Comparison of ENCODE assay signal across 8 cellular contexts in the genomic region with DNA sequence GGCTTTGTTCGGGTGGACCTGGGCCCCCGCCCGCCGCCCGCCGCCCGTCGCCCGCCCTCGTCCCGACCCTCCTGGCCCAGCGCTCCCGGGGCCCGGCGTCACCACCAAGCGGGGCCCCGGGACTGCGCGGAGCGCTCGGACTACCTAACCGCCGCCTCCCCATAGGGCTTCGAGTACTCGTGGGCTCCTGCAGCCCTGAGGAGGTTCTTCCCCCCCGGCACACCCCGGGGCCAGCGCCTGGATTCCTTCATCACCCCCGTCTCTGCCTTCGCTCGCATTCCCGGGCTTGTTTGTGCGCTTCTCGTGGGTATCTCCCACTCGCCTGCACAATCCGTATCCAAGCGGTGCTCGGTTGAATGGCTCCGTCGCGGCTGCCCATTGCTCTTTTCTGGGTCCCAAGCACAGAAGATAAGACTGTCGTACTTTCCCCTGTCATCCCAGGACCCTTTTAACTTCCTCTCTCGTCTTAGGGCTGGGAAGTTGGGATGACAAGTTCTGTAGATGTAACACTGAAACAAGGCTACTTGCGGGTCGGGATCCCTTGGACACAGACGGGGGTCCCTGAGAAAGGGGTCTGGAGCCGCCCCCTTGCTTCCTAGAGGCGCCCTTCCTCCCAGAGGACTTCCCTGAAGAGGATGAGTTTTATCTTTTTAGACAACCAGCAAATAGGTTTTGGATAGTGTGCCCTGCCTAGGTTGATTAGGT. TPM values are rescaled to one million over a fixed set of nuclear protein-coding genes. Genes with fewer than 3 reads are reported as not detected.
DNase-seq lines count a peak whose midpoint lies in the region; ATAC-seq and TF ChIP-seq lines count a peak whose summit lies in the region.

No MANE protein-coding gene starts in this region.

- BruUV-seq in OCI-LY7 (replicated peaks; lab: Mats Ljungman, UMichigan) (no TSS peak), MCF 10A (replicated peaks; lab: Mats Ljungman, UMichigan) (no TSS peak)

- H3K27me3 Mint-ChIP-seq in MCF 10A (ENCODE audit: insufficient read depth, unreplicated experiment) = no peaks in the 10 kb centered on the region

- peaks cover 4% of the 10 kb centered on the region for H3K36me3 ChIP-seq in BJ (ENCODE audit: control insufficient read depth, insufficient read depth, low read length)
- H3K36me3 ChIP-seq in OCI-LY7 (ENCODE audit: insufficient read depth, low read length) = peaks cover 21% of the 10 kb centered on the region
- H3K36me3 ChIP-seq in spleen = peaks cover 0 to 17% (median 3%) of the 10 kb centered on the region in 6 donors

- H3K79me2 ChIP-seq in OCI-LY7 (ENCODE audit: insufficient read depth, low read depth, low read length) = peaks cover 27% of the 10 kb centered on the region

- peak overlapping the region; percentile 85 for H3K4me3 Mint-ChIP-seq in MCF 10A (ENCODE audit: unreplicated experiment)

- peak; percentile 29 for ATAC-seq in GM18858 (IDR thresholded peaks at IDR 0.05; ENCODE audit: unreplicated experiment)
- peak; percentile 33 for ATAC-seq in HG03039 (IDR thresholded peaks at IDR 0.05; ENCODE audit: unreplicated experiment)

- 0 to 1% (median 1%) methylated on average over 9 to 48 of the region's 48 CpGs for WGBS in spleen, 5 donors

- no peaks in the 10 kb centered on the region for H3K9me3 Mint-ChIP-seq in MCF 10A (ENCODE audit: unreplicated experiment)

- no peak for TF ChIP-seq CTCF in BJ (IDR thresholded peaks at IDR 0.05; ENCODE audit: insufficient read depth, low read depth, low read length)
- no peak for TF ChIP-seq CTCF in OCI-LY7 (conservative IDR thresholded peaks at IDR 0.05; ENCODE audit: low read length)
- TF ChIP-seq CTCF in MCF 10A (IDR thresholded peaks at IDR 0.05; ENCODE audit: unreplicated experiment) = no peak
- peak in 2 of 11 experiments; percentile 13 to 17 for TF ChIP-seq CTCF in spleen (IDR thresholded peaks at IDR 0.05 in 8 of 11, conservative IDR thresholded peaks at IDR 0.05 in 3 of 11)

- no peaks in the 10 kb centered on the region for H3K9me2 ChIP-seq in OCI-LY7 (ENCODE audit: insufficient read depth, low read length)

- H3K4me1 ChIP-seq in OCI-LY7 (ENCODE audit: insufficient read depth, low read length, poor library complexity, severe bottlenecking) (peaks cover 20% of the 10 kb centered on the region), spleen (peaks cover 7 to 39% (median 22%) of the 10 kb centered on the region in 6 donors)

- H4K20me1 ChIP-seq in OCI-LY7 (ENCODE audit: insufficient read depth, low read length) = 0 out of 2 replicates have a peak, but pooled peaks cover 6% of the 10 kb centered on the region

- H3K9me3 ChIP-seq in OCI-LY7 (ENCODE audit: low read length) (no peaks in the 10 kb centered on the region), spleen (no peaks in the 10 kb centered on the region)

- peaks cover 9% of the 10 kb centered on the region for H3K4me1 Mint-ChIP-seq in MCF 10A (ENCODE audit: insufficient read depth, unreplicated experiment)

- POLR2A ChIA-PET in BJ (lab: Charles Lee) (no interaction called here), OCI-LY7 (lab: Charles Lee) (interaction anchor here (0.6 to 2.2 kb wide), 19 partner anchors 9 to 226 kb away, joined by 3 to 22 read pairs (median 5); partner anchors contain the start of gene DCK), MCF 10A (lab: Yijun Ruan, JAX) (interaction anchor here (0.6 to 2.3 kb wide), 12 partner anchors 9 to 219 kb away, joined by 3 to 22 read pairs (median 4); partner anchors contain the start of genes DCK, GRSF1 and UTP3)

- H2AFZ ChIP-seq in OCI-LY7 (ENCODE audit: low read length) = peak overlapping the region; percentile 71; the same call in 1 of the 2 replicates

- H3K4me3 ChIP-seq in BJ (ENCODE audit: low read depth, low read length) (peak overlapping the region; percentile 59), OCI-LY7 (ENCODE audit: low read depth, low read length, poor library complexity, severe bottlenecking) (peak overlapping the region; percentile 95), spleen (peak overlapping the region; percentile 74 to 92 (median 78))

- H3K27ac Mint-ChIP-seq in MCF 10A (ENCODE audit: low read depth, unreplicated experiment) = peak overlapping the region; percentile 68

- H3K27ac ChIP-seq in OCI-LY7 (ENCODE audit: low read depth, low read length, poor library complexity, severe bottlenecking) (peak overlapping the region; percentile 46), spleen (peak overlapping the region; percentile 30 to 91 (median 84))

- intact Hi-C loops in OCI-LY7 (cut with micrococcal nuclease; ENCODE audit: unreplicated experiment) (loop anchor here (1.0 to 5.0 kb wide), 4 partner anchors 24 to 150 kb away; partner anchors contain the start of genes DCK and GRSF1), MCF 10A (cut with micrococcal nuclease) (loop anchor here (5.0 kb wide), 2 partner anchors 90 to 195 kb away; partner anchors contain the start of gene DCK), spleen (cut with DNase I; ENCODE audit: low total_unique reads) (loop anchor here (5.0 kb wide), 1 partner anchor 90 kb away; the partner anchor contains the start of gene DCK)

- H3K27me3 ChIP-seq in BJ (ENCODE audit: control insufficient read depth, insufficient read depth, low read length) (no peaks in the 10 kb centered on the region), spleen (replicated peaks in 1 of 7) (no peaks in the 10 kb centered on the region)

- H3K36me3 Mint-ChIP-seq in MCF 10A (ENCODE audit: insufficient read depth, unreplicated experiment) = no peaks in the 10 kb centered on the region

- H3K4me2 ChIP-seq in OCI-LY7 (ENCODE audit: low read length) = peak overlapping the region; percentile 97

- CTCF ChIA-PET in BJ (lab: Yijun Ruan, JAX) (interaction anchor here (0.7 to 1.5 kb wide), 3 partner anchors 27 to 84 kb away, joined by 3 read pairs; no protein-coding TSS in a partner anchor), OCI-LY7 (lab: Charles Lee; ENCODE audit: unreplicated experiment) (interaction anchor here (1.2 kb wide), 1 partner anchor 23 kb away, joined by 5 read pairs; no protein-coding TSS in a partner anchor), MCF 10A (lab: Yijun Ruan, JAX) (interaction anchor here (1.3 to 2.0 kb wide), 3 partner anchors 21 to 168 kb away, joined by 4 to 11 read pairs (median 5); no protein-coding TSS in a partner anchor)

- DNase-seq in BJ (ENCODE audit: low read depth) (no peak), OCI-LY7 (ENCODE audit: low spot score) (peak; percentile 43), MCF 10A (ENCODE audit: unreplicated experiment) (peak; percentile 32), iris pigment epithelial cell (ENCODE audit: low read depth) (peak; percentile 45), spleen (no peak), NCI-H82 treated with DMSO at 0.1 percent for 48 hours (lab: John Stamatoyannopoulos, UW; ENCODE audit: unreplicated experiment) (no peak)

- no peak for TF ChIP-seq POLR2A in spleen (IDR thresholded peaks at IDR 0.05)

RNA-seq across cellular contexts. Expression of gene MOB1B, which starts 0.6 kb away (rescaled TPM):
- polyA plus RNA-seq in BJ (2011; rRNA removed) = 5.6 and 10.5 TPM in 2 replicates
- polyA minus RNA-seq in BJ (2011; rRNA and poly(A)+ RNA removed) = 9.8 and 10.3 TPM in 2 replicates
- 3.9 and 4.7 TPM in 2 replicates for total RNA-seq in OCI-LY7 (2014; rRNA removed; shearing (Covaris generic))
- total RNA-seq in OCI-LY7 (2022) = 19.4 and 22.4 TPM in 2 replicates
- 16.1 and 19.9 TPM in 2 replicates for total RNA-seq in MCF 10A (2022)
- total RNA-seq in spleen = 10 to 100 TPM; 20.2 to 29.6 (median 24.4) TPM
- 1 to 10 TPM; 3.5 to 4.7 (median 4.3) TPM for polyA plus RNA-seq in spleen

Comparison
In these comparisons a context has a peak if more than half of its experiments do, and no peak if none do; other contexts are left out.
1. DNase-seq: peak in OCI-LY7 (single experiment), MCF 10A (single experiment) and iris pigment epithelial cell (single experiment); none in BJ (single experiment), spleen (single experiment) and NCI-H82 treated with DMSO at 0.1 percent for 48 hours (single experiment).
2. Peak in every context shown above with its lines, with median percentiles within 50 percentile points of each other: H3K4me3 ChIP-seq.